In genomic region chr1:50422675-50422945, GRCh38 we compare ENCODE assay signal across 11 cellular contexts. TPM values are rescaled to one million over a fixed set of nuclear protein-coding genes. Genes with fewer than 3 reads are reported as not detected.
A peak's percentile ranks its signal among the peaks of the same experiment; 100 is the strongest.
DNase-seq lines count a peak whose midpoint lies in the region; ATAC-seq, FAIRE-seq and TF ChIP-seq lines count a peak whose summit lies in the region.
"Had no signal": no experiment of that assay in that cellular context is flagged by ENCODE, and none has a peak within 500 bp of the region (broad histone marks: within the 10 kb centered on the region; RNA-seq: fewer than 3 reads in every experiment).

No MANE protein-coding gene starts in this region.

- TF ChIP-seq POLR2A in GM12891 (IDR thresholded peaks at IDR 0.05; ENCODE audit: low read depth, low read length) = no peak

- no peaks in the 10 kb centered on the region for H3K9me3 Mint-ChIP-seq in stimulated activated naive CD8-positive, alpha-beta T cell treated with anti-CD3 and anti-CD28 coated beads, Interleukin-15, Interleukin-2, amounts not matched to agents 100 ng/mL and 50 ng/mL, for 24 hours
- peaks cover 35% of the 10 kb centered on the region for H3K9me3 Mint-ChIP-seq in astrocyte (ENCODE audit: unreplicated experiment)
- H3K9me3 Mint-ChIP-seq in activated T-helper 2 cell treated with anti-CD3 and anti-CD28 coated beads, Interferon-gamma antibody, Interleukin-2, Interleukin-4, amounts not matched to agents 10 μg/mL and 5 μg/mL and 100 μg/mL, durations not matched to agents 14 hours and 24 hours and 36 hours = no peaks in the 10 kb centered on the region

- no peak overlapping the region for H2BK120ac ChIP-seq in mesendoderm (ENCODE audit: low read depth, low read length)

- H3K4me3 ChIP-seq in astrocyte (ENCODE audit: insufficient read depth, low read depth, low read length) (peak overlapping the region; percentile 54), mesendoderm (ENCODE audit: low read length) (no peak overlapping the region)

- no CpG with 5 or more reads among the region's 21 CpGs for WGBS in mesendoderm (ENCODE audit: extremely low coverage, insufficient coverage, low lambda C conversion rate)

- H3K36me3 Mint-ChIP-seq in stimulated activated naive CD8-positive, alpha-beta T cell treated with anti-CD3 and anti-CD28 coated beads, Interleukin-15, Interleukin-2, amounts not matched to agents 100 ng/mL and 50 ng/mL, for 24 hours (ENCODE audit: low read depth) = no peaks in the 10 kb centered on the region
- H3K36me3 Mint-ChIP-seq in astrocyte (ENCODE audit: low read depth, unreplicated experiment) = no peaks in the 10 kb centered on the region
- no peaks in the 10 kb centered on the region for H3K36me3 Mint-ChIP-seq in activated T-helper 2 cell treated with anti-CD3 and anti-CD28 coated beads, Interferon-gamma antibody, Interleukin-2, Interleukin-4, amounts not matched to agents 10 μg/mL and 5 μg/mL and 100 μg/mL, durations not matched to agents 14 hours and 24 hours and 36 hours (ENCODE audit: low read depth)

- intact Hi-C loops in activated T-helper 2 cell treated with anti-CD3 and anti-CD28 coated beads, Interferon-gamma antibody, Interleukin-2, Interleukin-4, amounts not matched to agents 10 μg/mL and 5 μg/mL and 100 μg/mL, durations not matched to agents 14 hours and 24 hours and 36 hours (cut with micrococcal nuclease) = loop anchor here (5.0 kb wide), 1 partner anchor 185 kb away; no protein-coding TSS in a partner anchor

- H3K4me1 ChIP-seq in astrocyte (ENCODE audit: insufficient read depth, low read length) (peaks cover 8% of the 10 kb centered on the region), mesendoderm (ENCODE audit: control insufficient read depth, low read depth, low read length) (peaks cover 4% of the 10 kb centered on the region)

- no peak overlapping the region for H2BK15ac ChIP-seq in mesendoderm (replicated peaks; ENCODE audit: low read depth)

- no peak overlapping the region for H2BK5ac ChIP-seq in mesendoderm (ENCODE audit: low read length)

- no peak overlapping the region for H3K18ac ChIP-seq in mesendoderm (ENCODE audit: low read length)

- H4K5ac ChIP-seq in mesendoderm (ENCODE audit: low read length) = no peak overlapping the region

- no peaks in the 10 kb centered on the region for H3K79me1 ChIP-seq in mesendoderm (ENCODE audit: low read length)

- FAIRE-seq in astrocyte (lab: Jason Lieb, UNC) = no peak
- FAIRE-seq in GM12891 (lab: Jason Lieb, UNC) = no peak

- peak overlapping the region; percentile 47 for H3K4me3 Mint-ChIP-seq in stimulated activated naive CD8-positive, alpha-beta T cell treated with anti-CD3 and anti-CD28 coated beads, Interleukin-15, Interleukin-2, amounts not matched to agents 100 ng/mL and 50 ng/mL, for 24 hours
- no peak overlapping the region for H3K4me3 Mint-ChIP-seq in astrocyte (ENCODE audit: unreplicated experiment)
- no peak overlapping the region for H3K4me3 Mint-ChIP-seq in activated T-helper 2 cell treated with anti-CD3 and anti-CD28 coated beads, Interferon-gamma antibody, Interleukin-2, Interleukin-4, amounts not matched to agents 10 μg/mL and 5 μg/mL and 100 μg/mL, durations not matched to agents 14 hours and 24 hours and 36 hours (ENCODE audit: low read depth)

- no peak overlapping the region for H3K27ac Mint-ChIP-seq in stimulated activated naive CD8-positive, alpha-beta T cell treated with anti-CD3 and anti-CD28 coated beads, Interleukin-15, Interleukin-2, amounts not matched to agents 100 ng/mL and 50 ng/mL, for 24 hours
- peak overlapping the region; percentile 87 for H3K27ac Mint-ChIP-seq in astrocyte (ENCODE audit: unreplicated experiment)
- no peak overlapping the region for H3K27ac Mint-ChIP-seq in activated T-helper 2 cell treated with anti-CD3 and anti-CD28 coated beads, Interferon-gamma antibody, Interleukin-2, Interleukin-4, amounts not matched to agents 10 μg/mL and 5 μg/mL and 100 μg/mL, durations not matched to agents 14 hours and 24 hours and 36 hours

- no peak overlapping the region for H2AK5ac ChIP-seq in mesendoderm (ENCODE audit: low read length)

- H3K27ac ChIP-seq in astrocyte (ENCODE audit: low read depth, low read length) (peak overlapping the region; percentile 33), mesendoderm (ENCODE audit: low read depth, low read length) (no peak overlapping the region)
- H3K27ac ChIP-seq: RWPE1 had no signal

- peaks cover 81% of the 10 kb centered on the region for H3K27me3 Mint-ChIP-seq in stimulated activated naive CD8-positive, alpha-beta T cell treated with anti-CD3 and anti-CD28 coated beads, Interleukin-15, Interleukin-2, amounts not matched to agents 100 ng/mL and 50 ng/mL, for 24 hours
- H3K27me3 Mint-ChIP-seq in astrocyte (ENCODE audit: low read depth, unreplicated experiment) = peaks cover 76% of the 10 kb centered on the region
- peaks cover 78% of the 10 kb centered on the region for H3K27me3 Mint-ChIP-seq in activated T-helper 2 cell treated with anti-CD3 and anti-CD28 coated beads, Interferon-gamma antibody, Interleukin-2, Interleukin-4, amounts not matched to agents 10 μg/mL and 5 μg/mL and 100 μg/mL, durations not matched to agents 14 hours and 24 hours and 36 hours (ENCODE audit: low read depth)

- TF ChIP-seq CTCF in astrocyte (IDR thresholded peaks at IDR 0.05; ENCODE audit: insufficient read depth, low read depth, low read length) = no peak

- H2AFZ ChIP-seq in astrocyte (ENCODE audit: low read depth, low read length) = peak overlapping the region; percentile 60

- H4K8ac ChIP-seq in mesendoderm (ENCODE audit: low read depth, low read length) = no peak overlapping the region

- no peak for DNase-seq in stimulated activated naive CD8-positive, alpha-beta T cell treated with anti-CD3 and anti-CD28 coated beads, Interleukin-15, Interleukin-2, amounts not matched to agents 100 U/mL and 50 U/mL, for 24 hours
- no peak for DNase-seq in astrocyte (ENCODE audit: low read depth)
- no peak for DNase-seq in mesendoderm
- DNase-seq in GM12891 (ENCODE audit: insufficient read length, low spot score) = no peak
- DNase-seq in activated T-helper 2 cell treated with anti-CD3 and anti-CD28 coated beads, Interferon-gamma antibody, Interleukin-2, Interleukin-4, amounts not matched to agents 10 μg/mL and 5 μg/mL and 100 μg/mL, durations not matched to agents 14 hours and 24 hours and 36 hours (ENCODE audit: low spot score) = no peak
- DNase-seq in activated effector memory CD4-positive, alpha-beta T cell treated with anti-CD3 and anti-CD28 coated beads, Interleukin-2, amount 50 U/mL, for 16 hours = no peak
- DNase-seq: kidney glomerular epithelial cell had no signal

- peak overlapping the region; percentile 73 for H3K23ac ChIP-seq in mesendoderm (ENCODE audit: low read length)

- H3K4me1 Mint-ChIP-seq in stimulated activated naive CD8-positive, alpha-beta T cell treated with anti-CD3 and anti-CD28 coated beads, Interleukin-15, Interleukin-2, amounts not matched to agents 100 ng/mL and 50 ng/mL, for 24 hours (ENCODE audit: low read depth) = peaks cover 68% of the 10 kb centered on the region
- H3K4me1 Mint-ChIP-seq in astrocyte (ENCODE audit: low read depth, unreplicated experiment) = peaks cover 3% of the 10 kb centered on the region
- H3K4me1 Mint-ChIP-seq in activated T-helper 2 cell treated with anti-CD3 and anti-CD28 coated beads, Interferon-gamma antibody, Interleukin-2, Interleukin-4, amounts not matched to agents 10 μg/mL and 5 μg/mL and 100 μg/mL, durations not matched to agents 14 hours and 24 hours and 36 hours (ENCODE audit: low read depth) = peaks cover 26% of the 10 kb centered on the region

- peak overlapping the region; percentile 82 for H3K4me2 ChIP-seq in astrocyte (ENCODE audit: low read length)
- H3K4me2 ChIP-seq in mesendoderm (ENCODE audit: low read length) = peak overlapping the region; percentile 77

- no peaks in the 10 kb centered on the region for H3K36me3 ChIP-seq in astrocyte (ENCODE audit: insufficient read depth, low read length)
- no peaks in the 10 kb centered on the region for H3K36me3 ChIP-seq in mesendoderm (ENCODE audit: control insufficient read depth, insufficient read depth, low read length)

- no peaks in the 10 kb centered on the region for H3K9me3 ChIP-seq in astrocyte (ENCODE audit: insufficient read depth, low read depth, low read length)

- H3K56ac ChIP-seq in mesendoderm (ENCODE audit: low read length) = peak overlapping the region; percentile 84

- H4K20me1 ChIP-seq in astrocyte (ENCODE audit: insufficient read depth, low read length) = peaks cover 41% of the 10 kb centered on the region

- H3K9ac ChIP-seq in astrocyte (ENCODE audit: low read length) = peak overlapping the region; percentile 74
- peak overlapping the region; percentile 51 for H3K9ac ChIP-seq in mesendoderm (ENCODE audit: low read length)

- H3K4ac ChIP-seq in mesendoderm (ENCODE audit: low read depth, low read length) = no peak overlapping the region

- H3K27me3 ChIP-seq in astrocyte (ENCODE audit: insufficient read depth, low read length) (peaks cover 88% of the 10 kb centered on the region), mesendoderm (ENCODE audit: insufficient read depth, low read length, poor library complexity) (peaks cover 82% of the 10 kb centered on the region)

- H3K79me2 ChIP-seq in astrocyte (ENCODE audit: insufficient read depth, low read length) (peaks cover 26% of the 10 kb centered on the region), mesendoderm (ENCODE audit: control insufficient read depth, insufficient read depth, low read length) (no peaks in the 10 kb centered on the region)

- no peak for ATAC-seq in stimulated activated naive CD8-positive, alpha-beta T cell treated with anti-CD3 and anti-CD28 coated beads, Interleukin-15, Interleukin-2, amounts not matched to agents 100 U/mL and 50 U/mL, for 24 hours
- ATAC-seq in HG03571 (IDR thresholded peaks at IDR 0.05; ENCODE audit: unreplicated experiment) = no peak

TF ChIP-seq in GM12891, 5 proteins besides CTCF, POLR2A, EP300 and RAD21:
- TF ChIP-seq SPI1 (IDR thresholded peaks at IDR 0.05; ENCODE audit: low read depth, low read length) (no peak), TAF1 (IDR thresholded peaks at IDR 0.05; ENCODE audit: low read depth, low read length) (no peak), POLR2AphosphoS5 (IDR thresholded peaks at IDR 0.05; ENCODE audit: low read depth, low read length) (no peak), POU2F2 (IDR thresholded peaks at IDR 0.05; ENCODE audit: low read depth, low read length) (no peak), PAX5 (IDR thresholded peaks at IDR 0.05; ENCODE audit: insufficient read depth, low read length, severe bottlenecking) (no peak)

RNA-seq across cellular contexts. Expression of gene DMRTA2, which starts 0.6 kb away (rescaled TPM):
- total RNA-seq in astrocyte = not detected in 2 replicates
- 0.03 TPM for polyA plus RNA-seq in mesendoderm (2013, experiment 1 of 2)
- 0.04 TPM for polyA plus RNA-seq in mesendoderm (2013, experiment 2 of 2)
- 0.04 TPM for polyA plus RNA-seq in GM12891 (2012; ENCODE audit: low read depth, missing spikeins)
- total RNA-seq in activated T-helper 2 cell treated with anti-CD3 and anti-CD28 coated beads, Interferon-gamma antibody, Interleukin-2, Interleukin-4, amounts not matched to agents 10 μg/mL and 5 μg/mL and 100 μg/mL, durations not matched to agents 14 hours and 24 hours and 36 hours = not detected in 2 replicates
- total RNA-seq: pulmonary artery endothelial cell had no signal
